Comparison of ENCODE assay signal across 11 cellular contexts in the genomic region with DNA sequence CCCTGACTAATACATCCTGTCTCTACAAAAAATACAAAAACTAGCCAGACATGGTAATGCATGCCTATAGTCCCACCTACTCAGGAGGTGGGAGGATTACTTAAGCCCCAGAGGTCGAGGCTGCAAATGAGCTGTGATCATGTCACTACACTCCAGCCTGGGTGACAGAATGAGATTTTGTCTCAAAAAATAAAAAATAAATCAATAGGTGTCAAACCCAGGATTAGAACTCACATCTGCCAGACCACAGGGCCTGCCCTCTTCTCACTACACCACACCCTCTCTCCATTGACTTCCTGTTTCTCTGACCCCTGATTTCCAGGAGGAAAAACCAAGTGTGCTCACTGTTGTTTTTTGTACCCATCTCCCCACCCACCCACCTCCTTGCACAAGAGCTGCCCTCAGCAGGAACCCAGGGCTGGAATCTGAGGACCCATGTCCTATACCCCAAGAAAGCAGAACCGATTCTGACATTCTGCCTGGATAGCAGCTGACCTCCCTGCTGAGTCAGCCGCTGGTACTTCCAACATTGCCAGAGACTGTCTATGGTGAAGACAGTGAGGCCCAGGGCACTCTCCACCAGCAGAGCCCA. TPM values are rescaled to one million over a fixed set of nuclear protein-coding genes. Genes with fewer than 3 reads are reported as not detected.
A peak's percentile ranks its signal among the peaks of the same experiment; 100 is the strongest.
DNase-seq lines count a peak whose midpoint lies in the region; ATAC-seq and TF ChIP-seq lines count a peak whose summit lies in the region.
"Had no signal": no experiment of that assay in that cellular context is flagged by ENCODE, and none has a peak within 500 bp of the region (broad histone marks: within the 10 kb centered on the region; RNA-seq: fewer than 3 reads in every experiment).

No MANE protein-coding gene starts in this region.

- H3K36me3 Mint-ChIP-seq in type B pancreatic cell: no peaks in the 10 kb centered on the region
- H3K36me3 Mint-ChIP-seq in activated CD4-positive, alpha-beta T cell treated with anti-CD3 and anti-CD28 coated beads, Interleukin-2, amount 10 ng/mL, durations not matched to agents 7 days and 5 days (ENCODE audit: low read depth): no peaks in the 10 kb centered on the region

- H3K4me2 ChIP-seq in GM23248 (ENCODE audit: unreplicated experiment): peak overlapping the region; percentile 8

- POLR2A ChIA-PET in activated CD4-positive, alpha-beta T cell treated with anti-CD3 and anti-CD28 coated beads, Interleukin-2, amount 10 ng/mL, durations not matched to agents 7 days and 5 days (lab: Charles Lee): no interaction called here

- no peak overlapping the region for H3K9ac ChIP-seq in GM23248
- no peak overlapping the region for H3K9ac ChIP-seq in skeletal muscle tissue (ENCODE audit: low read depth in 1 of 3, low read length in 3 of 3)

- no peak overlapping the region for H3K4me3 ChIP-seq in GM23248
- H3K4me3 ChIP-seq in right cardiac atrium (ENCODE audit: low read length): no peak overlapping the region
- no peak overlapping the region for H3K4me3 ChIP-seq in skeletal muscle tissue (ENCODE audit: low read length in 3 of 3)

- no peak overlapping the region for H2AFZ ChIP-seq in GM23248

- CTCF ChIA-PET in activated CD4-positive, alpha-beta T cell treated with anti-CD3 and anti-CD28 coated beads, Interleukin-2, amount 10 ng/mL, durations not matched to agents 7 days and 5 days (lab: Charles Lee): no interaction called here

- peaks cover 11% of the 10 kb centered on the region for H3K4me1 Mint-ChIP-seq in type B pancreatic cell (ENCODE audit: unreplicated experiment)
- peaks cover 29% of the 10 kb centered on the region for H3K4me1 Mint-ChIP-seq in activated CD4-positive, alpha-beta T cell treated with anti-CD3 and anti-CD28 coated beads, Interleukin-2, amount 10 ng/mL, durations not matched to agents 7 days and 5 days

- no peak overlapping the region for H3K4me3 Mint-ChIP-seq in type B pancreatic cell
- no peak overlapping the region for H3K4me3 Mint-ChIP-seq in activated CD4-positive, alpha-beta T cell treated with anti-CD3 and anti-CD28 coated beads, Interleukin-2, amount 10 ng/mL, durations not matched to agents 7 days and 5 days

- intact Hi-C loops in right cardiac atrium (cut with DNase I): no loop called here

- no peak overlapping the region for H3K27ac Mint-ChIP-seq in type B pancreatic cell
- H3K27ac Mint-ChIP-seq in activated CD4-positive, alpha-beta T cell treated with anti-CD3 and anti-CD28 coated beads, Interleukin-2, amount 10 ng/mL, durations not matched to agents 7 days and 5 days: no peak overlapping the region

- H3K79me2 ChIP-seq in GM23248 (ENCODE audit: insufficient read depth): no peaks in the 10 kb centered on the region

- in situ Hi-C loops in GM23248 (cut with MboI): no loop called here

- TF ChIP-seq CTCF in type B pancreatic cell (conservative IDR thresholded peaks at IDR 0.05): no peak

- ATAC-seq in right cardiac atrium: peak; percentile 71 to 75

- H3K36me3 ChIP-seq in GM23248 (ENCODE audit: low read depth) (no peaks in the 10 kb centered on the region), skeletal muscle tissue (ENCODE audit: control insufficient read depth in 3 of 3, insufficient read depth in 3 of 3, low read length in 3 of 3) (peaks cover 0 to 3% (median 0%) of the 10 kb centered on the region in 3 donors)

- H3K27ac ChIP-seq in GM23248 (peak overlapping the region; percentile 60), right cardiac atrium (ENCODE audit: low read length) (peak overlapping the region; percentile 31), skeletal muscle tissue (ENCODE audit: low read depth, low read length) (peak overlapping the region; percentile 42)

- H3K4me1 ChIP-seq in GM23248 (ENCODE audit: insufficient read depth) (peaks cover 26% of the 10 kb centered on the region), right cardiac atrium (ENCODE audit: control insufficient read depth, insufficient read depth, low read length) (peaks cover 14% of the 10 kb centered on the region), skeletal muscle tissue (ENCODE audit: control insufficient read depth in 3 of 3, insufficient read depth in 3 of 3, low read length in 3 of 3) (peaks cover 6 to 24% (median 21%) of the 10 kb centered on the region in 3 donors)

- 7 to 16% methylated on average over 3 of the region's 3 CpGs for WGBS in GM23248 (ENCODE audit: low coverage in 1 of 2, low lambda C conversion rate in 2 of 2, missing lambda C conversion rate in 2 of 2), 2 experiments
- 34% methylated on average over 3 of the region's 3 CpGs for WGBS in right cardiac atrium

- H3K9me3 ChIP-seq in GM23248 (ENCODE audit: low read depth) (no peaks in the 10 kb centered on the region), right cardiac atrium (ENCODE audit: control insufficient read depth, low read length) (no peaks in the 10 kb centered on the region), skeletal muscle tissue (ENCODE audit: control insufficient read depth in 3 of 3, low read length in 3 of 3) (peaks cover 0 to 3% (median 2%) of the 10 kb centered on the region in 3 donors)

- no peaks in the 10 kb centered on the region for H3K9me2 ChIP-seq in GM23248 (ENCODE audit: insufficient read depth)

- no peaks in the 10 kb centered on the region for H4K20me1 ChIP-seq in GM23248 (ENCODE audit: insufficient read depth)

- H3K27me3 Mint-ChIP-seq in type B pancreatic cell: peaks cover 14% of the 10 kb centered on the region
- H3K27me3 Mint-ChIP-seq in activated CD4-positive, alpha-beta T cell treated with anti-CD3 and anti-CD28 coated beads, Interleukin-2, amount 10 ng/mL, durations not matched to agents 7 days and 5 days: peaks cover 3% of the 10 kb centered on the region

- DNase-seq in GM23248: peak; percentile 89
- DNase-seq in UCSD-AML1 (lab: John Stamatoyannopoulos, UW; ENCODE audit: unreplicated experiment): peak; percentile 42
- DNase-seq in right cardiac atrium: peak; percentile 63 to 79 (median 71)
- DNase-seq in type B pancreatic cell (ENCODE audit: extremely low spot score, unreplicated experiment): no peak
- DNase-seq in activated CD4-positive, alpha-beta T cell treated with anti-CD3 and anti-CD28 coated beads, Interleukin-2, amount 10 ng/mL, durations not matched to agents 7 days and 5 days: no peak
- no peak for DNase-seq in effector CD8-positive, alpha-beta T cell (lab: John Stamatoyannopoulos, UW)
- DNase-seq in GF-D8 (lab: John Stamatoyannopoulos, UW): no peak
- DNase-seq: activated T-cell treated with anti-CD3 and anti-CD28 coated beads, Interleukin-2, amount 50 U/mL, for 1 hour; NCI-H1694 treated with DMSO at 0.1 percent for 48 hours; stimulated activated CD4-positive, alpha-beta T cell treated with anti-CD3 and anti-CD28 coated beads, Interleukin-2, amount 100 ng/mL, for 24 hours had no signal

- H3K27me3 ChIP-seq in GM23248 (replicated peaks; ENCODE audit: insufficient read depth): no peaks in the 10 kb centered on the region
- no peaks in the 10 kb centered on the region for H3K27me3 ChIP-seq in right cardiac atrium (ENCODE audit: control insufficient read depth, insufficient read depth)
- H3K27me3 ChIP-seq in skeletal muscle tissue (ENCODE audit: control insufficient read depth in 3 of 3, insufficient read depth in 3 of 3, low read length in 3 of 3): peaks cover 0 to 8% (median 0%) of the 10 kb centered on the region in 3 donors

- peaks cover 14% of the 10 kb centered on the region for H3F3A ChIP-seq in GM23248 (ENCODE audit: insufficient read depth)

- H3K9me3 Mint-ChIP-seq in type B pancreatic cell: no peaks in the 10 kb centered on the region
- H3K9me3 Mint-ChIP-seq in activated CD4-positive, alpha-beta T cell treated with anti-CD3 and anti-CD28 coated beads, Interleukin-2, amount 10 ng/mL, durations not matched to agents 7 days and 5 days: peaks cover 3% of the 10 kb centered on the region

RNA-seq across cellular contexts. Expression of gene CMKLR1, which starts 6.2 kb away (rescaled TPM):
- 2.9 and 4.9 TPM in 2 replicates for total RNA-seq in GM23248 (2014; rRNA removed; shearing (Covaris generic))
- polyA plus RNA-seq in GM23248 (2016; fragmentation: Nextera tagmentation; extraction: Ambion mirVana) (1.9 and 2.2 TPM in 2 replicates), right cardiac atrium (1.6 TPM)
- total RNA-seq in right cardiac atrium (10 to 100 TPM in 2 of 4 donors, 1 to 10 TPM in 2; 7.2 to 17.9 (median 9.2) TPM), skeletal muscle tissue (5.7 TPM), type B pancreatic cell (ENCODE audit: low replicate concordance) (0.50 and 0.97 TPM in 2 replicates)
- not detected for total RNA-seq in activated CD4-positive, alpha-beta T cell treated with anti-CD3 and anti-CD28 coated beads, Interleukin-2, amount 10 ng/mL, durations not matched to agents 7 days and 5 days

Comparison
In these comparisons a context has a peak if more than half of its experiments do, and no peak if none do; other contexts are left out.
1. DNase-seq: peak in GM23248 (single experiment), UCSD-AML1 (single experiment) and right cardiac atrium (3 of 3); none in type B pancreatic cell (single experiment), activated CD4-positive, alpha-beta T cell treated with anti-CD3 and anti-CD28 coated beads, Interleukin-2, amount 10 ng/mL, durations not matched to agents 7 days and 5 days (single experiment), effector CD8-positive, alpha-beta T cell (single experiment) and GF-D8 (single experiment).
2. Peak in every context shown above with its lines, with median percentiles within 50 percentile points of each other: H3K27ac ChIP-seq.